Comparison of ENCODE assay signal across 8 cellular contexts in the genomic region with DNA sequence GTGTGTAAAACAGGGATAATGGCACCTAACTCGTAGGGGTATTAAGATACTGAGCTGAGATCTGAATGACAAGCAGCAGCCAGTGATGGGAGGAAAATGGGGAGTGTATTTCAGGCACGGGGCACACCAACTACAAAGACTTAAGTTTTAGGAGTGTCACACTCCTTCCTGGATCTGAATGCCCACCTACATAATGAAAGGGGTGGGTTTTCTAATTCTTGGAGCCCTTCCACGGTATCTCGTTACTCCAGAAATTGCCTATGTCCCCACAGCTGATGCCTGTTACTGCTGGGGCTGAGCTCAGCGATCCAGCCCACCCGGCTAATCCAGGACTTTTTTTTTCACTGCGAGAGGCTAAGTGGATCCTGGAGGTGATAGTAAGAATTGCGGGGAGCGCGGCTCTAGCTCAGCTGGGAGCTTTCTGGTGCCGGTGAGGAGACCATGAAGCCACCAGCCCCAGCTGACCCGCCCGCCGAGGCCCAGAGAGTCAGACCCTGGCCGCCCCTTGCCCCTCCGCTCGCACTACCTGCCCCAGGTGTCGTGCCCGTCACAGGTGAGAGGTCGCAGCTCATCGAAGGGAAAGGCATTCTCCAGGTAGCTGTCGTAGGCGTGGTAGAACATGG. TPM values are rescaled to one million over a fixed set of nuclear protein-coding genes. Genes with fewer than 3 reads are reported as not detected.
A peak's percentile ranks its signal among the peaks of the same experiment; 100 is the strongest.
DNase-seq lines count a peak whose midpoint lies in the region; ATAC-seq and TF ChIP-seq lines count a peak whose summit lies in the region.

No MANE protein-coding gene starts in this region.

- BruUV-seq in A673 (replicated peaks; lab: Mats Ljungman, UMichigan) = no TSS peak

- no peaks in the 10 kb centered on the region for H3K27me3 ChIP-seq in A673 (replicated peaks; ENCODE audit: insufficient read depth, low read depth, low read length, poor library complexity)

- ATAC-seq in HG02938 (IDR thresholded peaks at IDR 0.05; ENCODE audit: unreplicated experiment) = no peak

- peak; percentile 41 for DNase-seq in A673 (ENCODE audit: low spot score)
- DNase-seq in GM12864 (ENCODE audit: low read depth) = no peak
- peak; percentile 67 for DNase-seq in NCI-H146 (lab: John Stamatoyannopoulos, UW)
- DNase-seq in effector CD4-positive, alpha-beta T cell = no peak

- no peaks in the 10 kb centered on the region for H3K9me3 ChIP-seq in A673 (ENCODE audit: low read depth, low read length, poor library complexity, severe bottlenecking)

- intact Hi-C loops in A673 (cut with micrococcal nuclease; ENCODE audit: unreplicated experiment) = loop anchor here (5.0 to 10.0 kb wide), 2 partner anchors 272 to 301 kb away; a partner anchor contains a TSS

- H3K4me1 ChIP-seq in A673 (ENCODE audit: insufficient read depth, low read length, poor library complexity, severe bottlenecking) = no peaks in the 10 kb centered on the region

- CTCF ChIA-PET in A673 (lab: Charles Lee) = interaction anchor here (0.7 to 1.4 kb wide), 3 partner anchors 17 to 272 kb away, joined by 3 to 5 read pairs (median 4); no protein-coding TSS in a partner anchor

- TF ChIP-seq CTCF in A673 (conservative IDR thresholded peaks at IDR 0.05; ENCODE audit: low read depth, low read length) (no peak), GM12864 (IDR thresholded peaks at IDR 0.05; ENCODE audit: low read depth, low read length, missing control alignments) (no peak)

- POLR2A ChIA-PET in A673 (lab: Charles Lee; ENCODE audit: low non-redundant PET) = interaction anchor here (0.8 kb wide), 1 partner anchor 16 kb away, joined by 3 read pairs; no protein-coding TSS in a partner anchor

- H3K36me3 ChIP-seq in A673 (ENCODE audit: insufficient read depth, low read length, poor library complexity, severe bottlenecking) = peaks cover 4% of the 10 kb centered on the region

- whole genome bisulfite sequencing in adipose tissue, 3 donors = 3 to 5% (median 5%) methylated on average over 23 of the region's 23 CpGs

- H3K4me3 ChIP-seq in A673 (ENCODE audit: low read depth, low read length, poor library complexity, severe bottlenecking) = peak overlapping the region; percentile 72
- H3K4me3 ChIP-seq in GM12864 (ENCODE audit: low read depth, low read length) = peak overlapping the region; percentile 72
- H3K4me3 ChIP-seq in iPS-11a (ENCODE audit: low read depth, low read length) = peak overlapping the region; percentile 92
- H3K4me3 ChIP-seq in skin epidermis = peak overlapping the region; percentile 61 to 88 (median 69)

- H3K27ac ChIP-seq in A673 (ENCODE audit: low read depth, low read length, poor library complexity, severe bottlenecking) = peak overlapping the region; percentile 55
- H3K27ac ChIP-seq in adipose tissue (ENCODE audit: low read depth, low read length) = peak overlapping the region; percentile 13
- peak overlapping the region in 20 of 21 experiments; percentile 67 to 92 (median 86) for H3K27ac ChIP-seq in skin epidermis

RNA-seq across cellular contexts. Expression of a gene that starts 0.7 kb away (rescaled TPM):
- total RNA-seq in A673 (2021) = 13.6 and 16.1 TPM in 2 replicates
- polyA plus RNA-seq in adipose tissue = 10 to 100 TPM in 2 of 3 donors, 1 to 10 TPM in 1; 9.7 to 23.8 (median 23.3) TPM

RNA-seq across cellular contexts. Expression of a gene that starts 25.5 kb away (rescaled TPM):
- 0.58 and 2.1 TPM in 2 replicates for total RNA-seq in A673 (2021)
- polyA plus RNA-seq in adipose tissue = 10 to 100 TPM; 16.1 to 83.3 (median 78.7) TPM

RNA-seq across cellular contexts. Expression of a gene that starts 53.8 kb away (rescaled TPM):
- total RNA-seq in A673 (2021) = 34.6 and 39.5 TPM in 2 replicates
- 10 to 100 TPM; 36.1 to 54.5 (median 43.1) TPM for polyA plus RNA-seq in adipose tissue

Comparison
In these comparisons a context has a peak if more than half of its experiments do, and no peak if none do; other contexts are left out.
1. DNase-seq: peak in A673 (single experiment) and NCI-H146 (single experiment); none in GM12864 (single experiment) and effector CD4-positive, alpha-beta T cell (single experiment).
2. H3K27ac ChIP-seq: peak in every context shown above with its lines; median percentile 86 in skin epidermis; 55 in A673; 13 in adipose tissue.
3. Peak in every context shown above with its lines, with median percentiles within 50 percentile points of each other: H3K4me3 ChIP-seq.